9 cellular contexts compared by ENCODE assay signal in the genomic region with DNA sequence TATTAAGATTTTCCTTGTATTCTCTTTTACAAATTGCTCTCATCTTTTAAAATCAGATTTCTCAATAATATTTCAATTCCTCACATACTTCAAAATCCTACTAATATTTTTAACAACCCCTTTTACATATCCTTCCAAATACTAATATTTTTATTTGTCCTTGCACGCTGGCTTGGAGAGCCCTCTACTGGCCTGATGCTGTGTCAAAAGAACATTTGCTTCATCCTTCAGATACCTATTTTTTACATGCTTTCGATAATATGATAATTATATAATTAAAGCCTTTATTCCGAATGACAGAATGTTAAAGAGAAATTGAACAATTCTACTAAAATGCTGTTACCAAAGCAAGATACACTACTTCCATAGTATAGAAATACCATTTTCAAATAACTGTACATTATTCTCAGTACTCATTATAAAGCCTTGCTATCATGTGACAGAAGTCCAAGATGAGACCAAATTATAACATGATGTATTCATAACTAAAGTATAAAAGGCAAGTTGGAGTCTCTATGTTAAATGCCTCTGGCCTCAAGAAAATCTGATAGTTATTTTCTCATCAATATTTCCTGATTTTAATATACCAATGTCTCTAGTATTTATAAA. TPM values are rescaled to one million over a fixed set of nuclear protein-coding genes. Genes with fewer than 3 reads are reported as not detected.
A peak's percentile ranks its signal among the peaks of the same experiment; 100 is the strongest.
DNase-seq lines count a peak whose midpoint lies in the region; ATAC-seq, FAIRE-seq and TF ChIP-seq lines count a peak whose summit lies in the region.
"Had no signal": no experiment of that assay in that cellular context is flagged by ENCODE, and none has a peak within 500 bp of the region (broad histone marks: within the 10 kb centered on the region; RNA-seq: fewer than 3 reads in every experiment).

No MANE protein-coding gene starts in this region.

- peak; percentile 47 for FAIRE-seq in colon (lab: Jason Lieb, UNC)
- FAIRE-seq: GM18507 had no signal

- no peak overlapping the region for H3K27ac Mint-ChIP-seq in activated CD4-positive, alpha-beta T cell treated with anti-CD3 and anti-CD28 coated beads, Interleukin-2, amount 10 ng/mL, durations not matched to agents 7 days and 5 days

- H3K4me3 ChIP-seq in cardiac muscle cell (no peak overlapping the region), Peyer's patch (no peak overlapping the region), aorta (ENCODE audit: low read length in 2 of 2) (no peak overlapping the region)

- no peaks in the 10 kb centered on the region for H3K27me3 ChIP-seq in cardiac muscle cell
- no peaks in the 10 kb centered on the region for H3K27me3 ChIP-seq in Peyer's patch
- no peaks in the 10 kb centered on the region for H3K27me3 ChIP-seq in aorta (ENCODE audit: control insufficient read depth in 1 of 2, insufficient read depth in 2 of 2, low read length in 1 of 2)

- no peaks in the 10 kb centered on the region for H3K27me3 Mint-ChIP-seq in activated CD4-positive, alpha-beta T cell treated with anti-CD3 and anti-CD28 coated beads, Interleukin-2, amount 10 ng/mL, durations not matched to agents 7 days and 5 days

- TF ChIP-seq CTCF in cardiac muscle cell (IDR thresholded peaks at IDR 0.05; ENCODE audit: low read depth, low read length) (peak; percentile 72), Peyer's patch (IDR thresholded peaks at IDR 0.05) (peak in 2 of 6 experiments; percentile 30 to 31)

- H3K36me3 ChIP-seq in cardiac muscle cell (no peaks in the 10 kb centered on the region), Peyer's patch (no peaks in the 10 kb centered on the region), aorta (ENCODE audit: control insufficient read depth in 1 of 2, insufficient read depth in 2 of 2, low read length in 1 of 2) (no peaks in the 10 kb centered on the region)

- TF ChIP-seq POLR2A in Peyer's patch (IDR thresholded peaks at IDR 0.05), result no peak

- no peaks in the 10 kb centered on the region for H3K4me1 Mint-ChIP-seq in activated CD4-positive, alpha-beta T cell treated with anti-CD3 and anti-CD28 coated beads, Interleukin-2, amount 10 ng/mL, durations not matched to agents 7 days and 5 days

- H3K9me3 ChIP-seq in cardiac muscle cell (ENCODE audit: low read depth), result no peaks in the 10 kb centered on the region
- H3K9me3 ChIP-seq in Peyer's patch, result no peaks in the 10 kb centered on the region
- H3K9me3 ChIP-seq in aorta (ENCODE audit: control insufficient read depth, low read length), result no peaks in the 10 kb centered on the region

- intact Hi-C loops in cardiac septum (cut with DNase I), result loop anchor here (1.0 kb wide), 1 partner anchor 224 kb away; no protein-coding TSS in a partner anchor
- intact Hi-C loops in aorta (cut with DNase I), result loop anchor here (2.0 to 10.0 kb wide), 5 partner anchors 73 to 224 kb away; no protein-coding TSS in a partner anchor

- WGBS in aorta, 2 donors, result 8 to 12% methylated on average over 3 of the region's 3 CpGs

- H3K27ac ChIP-seq in cardiac muscle cell, result no peak overlapping the region
- no peak overlapping the region for H3K27ac ChIP-seq in Peyer's patch
- H3K27ac ChIP-seq in aorta (ENCODE audit: low read depth in 1 of 2, low read length in 2 of 2), result no peak overlapping the region

- POLR2A ChIA-PET in activated CD4-positive, alpha-beta T cell treated with anti-CD3 and anti-CD28 coated beads, Interleukin-2, amount 10 ng/mL, durations not matched to agents 7 days and 5 days (lab: Charles Lee), result no interaction called here

- H3K9me3 Mint-ChIP-seq in activated CD4-positive, alpha-beta T cell treated with anti-CD3 and anti-CD28 coated beads, Interleukin-2, amount 10 ng/mL, durations not matched to agents 7 days and 5 days, result peaks cover 2% of the 10 kb centered on the region

- H3K36me3 Mint-ChIP-seq in activated CD4-positive, alpha-beta T cell treated with anti-CD3 and anti-CD28 coated beads, Interleukin-2, amount 10 ng/mL, durations not matched to agents 7 days and 5 days (ENCODE audit: low read depth), result peaks cover 16% of the 10 kb centered on the region

- DNase-seq in cardiac muscle cell (ENCODE audit: low read depth in 1 of 2, low spot score in 1 of 2) (peak; percentile 23 to 57), cardiac septum (ENCODE audit: low spot score) (no peak), NCI-H2196 treated with DMSO at 0.1 percent for 48 hours (lab: John Stamatoyannopoulos, UW; ENCODE audit: unreplicated experiment) (peak; percentile 23), occipital lobe (lab: John Stamatoyannopoulos, UW) (peak; percentile 10), Peyer's patch (no peak), aorta (no peak)
- no peak for DNase-seq in activated CD4-positive, alpha-beta T cell treated with anti-CD3 and anti-CD28 coated beads, Interleukin-2, amount 10 ng/mL, durations not matched to agents 7 days and 5 days

- ATAC-seq in aorta (ENCODE audit: low FRiP score), result no peak

- H3K4me1 ChIP-seq in cardiac muscle cell (ENCODE audit: low read depth), result peaks cover 14% of the 10 kb centered on the region
- no peaks in the 10 kb centered on the region for H3K4me1 ChIP-seq in Peyer's patch
- peaks cover 2 to 3% of the 10 kb centered on the region in 2 donors for H3K4me1 ChIP-seq in aorta (ENCODE audit: control insufficient read depth in 1 of 2, insufficient read depth in 2 of 2, low read length in 2 of 2)

- no peak overlapping the region for H3K4me3 Mint-ChIP-seq in activated CD4-positive, alpha-beta T cell treated with anti-CD3 and anti-CD28 coated beads, Interleukin-2, amount 10 ng/mL, durations not matched to agents 7 days and 5 days

- CTCF ChIA-PET in activated CD4-positive, alpha-beta T cell treated with anti-CD3 and anti-CD28 coated beads, Interleukin-2, amount 10 ng/mL, durations not matched to agents 7 days and 5 days (lab: Charles Lee), result no interaction called here

RNA-seq across cellular contexts. Expression of a gene that starts 39.0 kb away (rescaled TPM):
- total RNA-seq in cardiac muscle cell (187 and 230 TPM in 2 replicates), cardiac septum (2,070 TPM), occipital lobe (0.47 TPM), Peyer's patch (10 to 100 TPM in 2 of 4 donors, 1 to 10 TPM in 2; 6.1 to 28.9 (median 12.2) TPM), aorta (100 to 1,000 TPM; 232 to 587 TPM)
- polyA plus RNA-seq in cardiac muscle cell (502 and 603 TPM in 2 replicates), aorta (100 to 1,000 TPM; 539 to 955 TPM)
- not detected for total RNA-seq in activated CD4-positive, alpha-beta T cell treated with anti-CD3 and anti-CD28 coated beads, Interleukin-2, amount 10 ng/mL, durations not matched to agents 7 days and 5 days

Comparison
In these comparisons a context has a peak if more than half of its experiments do, and no peak if none do; other contexts are left out.
1. DNase-seq: peak in cardiac muscle cell (2 of 2), NCI-H2196 treated with DMSO at 0.1 percent for 48 hours (single experiment) and occipital lobe (single experiment); none in cardiac septum (single experiment), Peyer's patch (0 of 3), aorta (0 of 2) and activated CD4-positive, alpha-beta T cell treated with anti-CD3 and anti-CD28 coated beads, Interleukin-2, amount 10 ng/mL, durations not matched to agents 7 days and 5 days (single experiment).